8 cellular contexts compared by ENCODE assay signal in the genomic region with DNA sequence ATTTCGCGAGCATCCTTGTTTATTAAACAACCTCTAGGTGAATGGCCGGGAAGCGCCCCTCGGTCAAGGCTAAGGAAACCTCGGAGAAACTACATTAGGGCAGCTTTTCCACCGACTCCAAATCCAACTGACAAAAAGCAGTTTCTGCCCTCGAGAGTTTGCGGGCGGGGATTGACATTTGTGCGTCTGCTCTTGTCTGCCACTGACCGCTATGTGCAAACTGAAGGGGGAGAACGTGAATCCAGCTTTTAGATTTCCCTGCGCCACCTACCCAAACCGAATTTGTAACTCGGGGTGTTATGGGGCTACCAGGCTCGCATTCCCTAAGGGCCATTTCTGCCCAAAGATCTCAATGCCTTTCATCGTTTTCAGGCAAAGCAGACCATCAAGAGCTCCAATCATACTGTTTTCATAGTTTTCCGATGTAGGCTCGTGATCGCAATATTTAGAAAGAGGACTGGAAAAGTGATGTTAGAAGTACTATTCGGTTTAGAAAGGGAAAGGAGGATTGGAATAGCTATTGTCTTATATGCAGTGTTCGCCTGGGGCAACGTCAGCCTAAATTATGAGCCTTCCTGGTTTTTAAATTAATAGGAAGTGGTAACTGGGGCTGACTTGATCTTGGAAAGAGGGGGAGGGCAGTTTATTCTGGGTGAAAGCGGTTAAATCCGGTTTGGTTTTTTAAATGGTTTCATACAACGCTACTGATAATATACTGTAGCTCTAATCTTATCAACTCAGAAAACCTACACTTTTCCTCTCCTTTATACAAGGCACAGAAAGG. TPM values are rescaled to one million over a fixed set of nuclear protein-coding genes. Genes with fewer than 3 reads are reported as not detected.
A peak's percentile ranks its signal among the peaks of the same experiment; 100 is the strongest.
DNase-seq lines count a peak whose midpoint lies in the region; ATAC-seq and TF ChIP-seq lines count a peak whose summit lies in the region.

No MANE protein-coding gene starts in this region.

- H3K4me3 Mint-ChIP-seq in activated T-cell treated with anti-CD3 and anti-CD28 coated beads, Interleukin-2, amount 50 U/mL, for 24 hours, result peak overlapping the region; percentile 87
- H3K4me3 Mint-ChIP-seq in memory B cell, result peak overlapping the region; percentile 91

- H3K36me3 Mint-ChIP-seq in activated T-cell treated with anti-CD3 and anti-CD28 coated beads, Interleukin-2, amount 50 U/mL, for 24 hours (ENCODE audit: low read depth), result peaks cover 10% of the 10 kb centered on the region
- H3K36me3 Mint-ChIP-seq in memory B cell, result no peaks in the 10 kb centered on the region

- H3K27me3 Mint-ChIP-seq in activated T-cell treated with anti-CD3 and anti-CD28 coated beads, Interleukin-2, amount 50 U/mL, for 24 hours, result peaks cover 10% of the 10 kb centered on the region
- peaks cover 8% of the 10 kb centered on the region for H3K27me3 Mint-ChIP-seq in memory B cell

- peak overlapping the region; percentile 70 for H3K4me3 ChIP-seq in choroid plexus epithelial cell (ENCODE audit: low read depth, low read length)
- peak overlapping the region; percentile 35 to 59 (median 54) for H3K4me3 ChIP-seq in tibial nerve

- no peaks in the 10 kb centered on the region for H3K36me3 ChIP-seq in tibial nerve

- WGBS in tibial nerve, 2 donors, result 19 to 27% methylated on average over 27 of the region's 27 CpGs

- peaks cover 5% of the 10 kb centered on the region for H3K9me3 Mint-ChIP-seq in activated T-cell treated with anti-CD3 and anti-CD28 coated beads, Interleukin-2, amount 50 U/mL, for 24 hours
- H3K9me3 Mint-ChIP-seq in memory B cell, result no peaks in the 10 kb centered on the region

- no peak for ATAC-seq in memory B cell (ENCODE audit: low read depth)
- no peak for ATAC-seq in HG03139 (IDR thresholded peaks at IDR 0.05; ENCODE audit: unreplicated experiment)

- no peak for TF ChIP-seq CTCF in choroid plexus epithelial cell (conservative IDR thresholded peaks at IDR 0.05; ENCODE audit: low read depth, low read length)
- no peak for TF ChIP-seq CTCF in tibial nerve (IDR thresholded peaks at IDR 0.05)

- H3K27me3 ChIP-seq in tibial nerve, result peaks cover 0 to 4% of the 10 kb centered on the region in 2 donors

- H3K27ac ChIP-seq in tibial nerve, result peak overlapping the region in 3 of 4 donors; percentile 8 to 80 (median 78)

- DNase-seq in activated T-cell treated with anti-CD3 and anti-CD28 coated beads, Interleukin-2, amount 50 U/mL, for 24 hours, result no peak
- no peak for DNase-seq in activated T-cell treated with anti-CD3 and anti-CD28 coated beads, Interleukin-2, amount 50 U/mL, for 48 hours
- peak; percentile 37 for DNase-seq in choroid plexus epithelial cell (ENCODE audit: low read depth)
- no peak for DNase-seq in memory B cell (ENCODE audit: low spot score in 2 of 2)
- DNase-seq in tibial nerve (ENCODE audit: low spot score in 2 of 2), result no peak
- DNase-seq in HuH-7.5 (ENCODE audit: low spot score), result no peak
- no peak for DNase-seq in NCI-H748 (lab: John Stamatoyannopoulos, UW; ENCODE audit: unreplicated experiment)

- peak in 1 of 2 donors; percentile 49 for TF ChIP-seq EP300 in tibial nerve (IDR thresholded peaks at IDR 0.05)

- no peaks in the 10 kb centered on the region for H3K9me3 ChIP-seq in tibial nerve

- no peak overlapping the region for H3K27ac Mint-ChIP-seq in activated T-cell treated with anti-CD3 and anti-CD28 coated beads, Interleukin-2, amount 50 U/mL, for 24 hours
- no peak overlapping the region for H3K27ac Mint-ChIP-seq in memory B cell

- peaks cover 0 to 28% (median 5%) of the 10 kb centered on the region in 4 donors for H3K4me1 ChIP-seq in tibial nerve

- no peak for TF ChIP-seq POLR2A in tibial nerve (IDR thresholded peaks at IDR 0.05)

- peaks cover 49% of the 10 kb centered on the region for H3K4me1 Mint-ChIP-seq in activated T-cell treated with anti-CD3 and anti-CD28 coated beads, Interleukin-2, amount 50 U/mL, for 24 hours (ENCODE audit: low read depth)
- peaks cover 9% of the 10 kb centered on the region for H3K4me1 Mint-ChIP-seq in memory B cell

RNA-seq across cellular contexts. Expression of gene BCAT1, which starts 45.4 kb away (rescaled TPM):
- 10 to 100 TPM; 17.8 to 41.1 (median 35.0) TPM for total RNA-seq in tibial nerve
